In genomic region chr7:66967029-66967428, GRCh38 we compare ENCODE assay signal across 16 cellular contexts.
"Had no signal": no experiment of that assay in that cellular context is flagged by ENCODE, and none has a peak within 500 bp of the region (broad histone marks: within the 10 kb centered on the region; RNA-seq: fewer than 3 reads in every experiment).

No MANE protein-coding gene starts in this region.

- H3K27ac ChIP-seq: foreskin keratinocyte, left lung, neural progenitor cell, spleen had no signal

- H3K4me1 ChIP-seq: foreskin keratinocyte, left lung, neural progenitor cell, spleen had no signal

- DNase-seq: activated CD4-positive, alpha-beta memory T cell treated with anti-CD3 and anti-CD28 coated beads, Interleukin-2, amount 10 ng/mL, durations not matched to agents 7 days and 5 days; activated CD4-positive, alpha-beta T cell treated with anti-CD3 and anti-CD28 coated beads, Interleukin-2, amount 10 ng/mL, durations not matched to agents 24 days and 14 days; activated gamma-delta T cell; activated naive CD4-positive, alpha-beta T cell treated with anti-CD3 and anti-CD28 coated beads, Interleukin-2, amount 50 U/mL, for 16 hours; dermis blood vessel endothelial cell; effector memory CD4-positive, alpha-beta T cell; foreskin keratinocyte; kidney glomerular epithelial cell; naive thymus-derived CD8-positive, alpha-beta T cell; stimulated activated CD4-positive, alpha-beta T cell treated with anti-CD3 and anti-CD28 coated beads, Interleukin-4, amount 100 ng/mL, for 1 hour; stimulated activated naive CD4-positive, alpha-beta T cell had no signal

- H3K27me3 ChIP-seq: foreskin keratinocyte, left lung, neural progenitor cell, spleen had no signal

- H2AFZ ChIP-seq: neural progenitor cell had no signal

- H3K4me2 ChIP-seq: neural progenitor cell had no signal

- H3K9ac ChIP-seq: neural progenitor cell had no signal

- ATAC-seq: activated CD4-positive, CD25-positive, alpha-beta regulatory T cell treated with anti-CD3 and anti-CD28 coated beads, Interleukin-2, amount 50 U/mL, for 24 hours; foreskin keratinocyte; left lung; naive thymus-derived CD8-positive, alpha-beta T cell had no signal

- H3K36me3 ChIP-seq: left lung, neural progenitor cell, spleen had no signal

- H3K9me3 ChIP-seq: left lung, spleen had no signal

- H3K4me3 ChIP-seq: left lung, lung, neural progenitor cell, spleen had no signal
